8 cellular contexts compared by ENCODE assay signal in the genomic region with DNA sequence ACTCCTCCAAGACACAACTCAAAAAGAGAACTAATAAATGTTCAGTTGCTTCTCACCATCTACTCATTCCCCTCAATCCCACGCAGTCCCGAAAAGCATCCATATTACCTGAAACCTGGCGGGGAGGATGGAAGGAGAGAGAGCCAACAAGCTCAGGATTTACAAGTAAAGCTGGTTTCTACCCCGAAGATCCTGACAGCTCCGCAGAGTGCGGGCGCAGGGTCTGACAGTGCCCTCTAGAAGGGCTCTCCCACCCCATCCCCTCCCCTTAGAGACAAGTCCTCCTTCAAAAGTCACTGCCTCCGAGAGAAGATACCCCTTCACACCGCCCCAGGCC.
DNase-seq lines count a peak whose midpoint lies in the region; ATAC-seq and TF ChIP-seq lines count a peak whose summit lies in the region.

No MANE protein-coding gene starts in this region.

- no peaks in the 10 kb centered on the region for H3K27me3 Mint-ChIP-seq in dendritic cell treated with granulocyte-macrophage colony-stimulating factor and Interleukin-4, amounts not matched to agents 40 ng/mL and 50 ng/mL, for 4 days
- peaks cover 3% of the 10 kb centered on the region for H3K27me3 Mint-ChIP-seq in nephron progenitor cell (ENCODE audit: low read depth, poor library complexity)

- H3K27ac Mint-ChIP-seq in dendritic cell treated with granulocyte-macrophage colony-stimulating factor and Interleukin-4, amounts not matched to agents 40 ng/mL and 50 ng/mL, for 4 days = peak overlapping the region; percentile 99
- H3K27ac Mint-ChIP-seq in nephron progenitor cell = peak overlapping the region; percentile 100

- no peak for ATAC-seq in HG02763 (IDR thresholded peaks at IDR 0.05; ENCODE audit: unreplicated experiment)

- H3K4me1 Mint-ChIP-seq in dendritic cell treated with granulocyte-macrophage colony-stimulating factor and Interleukin-4, amounts not matched to agents 40 ng/mL and 50 ng/mL, for 4 days (ENCODE audit: low read depth) = peaks cover 42% of the 10 kb centered on the region
- H3K4me1 Mint-ChIP-seq in nephron progenitor cell = peaks cover 35% of the 10 kb centered on the region

- H3K9me3 Mint-ChIP-seq in dendritic cell treated with granulocyte-macrophage colony-stimulating factor and Interleukin-4, amounts not matched to agents 40 ng/mL and 50 ng/mL, for 4 days = no peaks in the 10 kb centered on the region
- H3K9me3 Mint-ChIP-seq in nephron progenitor cell = no peaks in the 10 kb centered on the region

- DNase-seq in GM10266 (ENCODE audit: extremely low spot score) (peak; percentile 22), RKO (ENCODE audit: low spot score) (peak; percentile 19), nephron progenitor cell (no peak), GM19238 (ENCODE audit: insufficient read length, low spot score) (no peak), NK-92 (lab: John Stamatoyannopoulos, UW; ENCODE audit: unreplicated experiment) (no peak), GF-D8 (lab: John Stamatoyannopoulos, UW) (no peak)

- TF ChIP-seq CTCF in GM10266 (IDR thresholded peaks at IDR 0.05; ENCODE audit: control insufficient read depth, insufficient read depth, low read depth, missing control alignments) (no peak), nephron progenitor cell (IDR thresholded peaks at IDR 0.05) (no peak)

- peak overlapping the region; percentile 95 for H3K4me3 Mint-ChIP-seq in dendritic cell treated with granulocyte-macrophage colony-stimulating factor and Interleukin-4, amounts not matched to agents 40 ng/mL and 50 ng/mL, for 4 days
- peak overlapping the region; percentile 97 for H3K4me3 Mint-ChIP-seq in nephron progenitor cell

- peaks cover 23% of the 10 kb centered on the region for H3K36me3 Mint-ChIP-seq in dendritic cell treated with granulocyte-macrophage colony-stimulating factor and Interleukin-4, amounts not matched to agents 40 ng/mL and 50 ng/mL, for 4 days (ENCODE audit: low read depth)
- peaks cover 14% of the 10 kb centered on the region for H3K36me3 Mint-ChIP-seq in nephron progenitor cell (ENCODE audit: low read depth)

- intact Hi-C loops in dendritic cell treated with granulocyte-macrophage colony-stimulating factor and Interleukin-4, amounts not matched to agents 40 ng/mL and 50 ng/mL, for 4 days (cut with micrococcal nuclease) = loop anchor here (5.0 kb wide), 1 partner anchor 33 kb away; no protein-coding TSS in a partner anchor

Comparison
In these comparisons a context has a peak if more than half of its experiments do, and no peak if none do; other contexts are left out.
1. DNase-seq: peak in GM10266 (single experiment) and RKO (single experiment); none in nephron progenitor cell (single experiment), GM19238 (single experiment), NK-92 (single experiment) and GF-D8 (single experiment).